9 cellular contexts compared by ENCODE assay signal in genomic region chr16:82580293-82580900, GRCh38. TPM values are rescaled to one million over a fixed set of nuclear protein-coding genes. Genes with fewer than 3 reads are reported as not detected.
DNase-seq lines count a peak whose midpoint lies in the region; ATAC-seq, FAIRE-seq and TF ChIP-seq lines count a peak whose summit lies in the region.
"Had no signal": no experiment of that assay in that cellular context is flagged by ENCODE, and none has a peak within 500 bp of the region (broad histone marks: within the 10 kb centered on the region; RNA-seq: fewer than 3 reads in every experiment).

No MANE protein-coding gene starts in this region.

- no peaks in the 10 kb centered on the region for H3K4me1 ChIP-seq in BE2C

- H3K36me3 ChIP-seq in bronchial epithelial cell (ENCODE audit: control insufficient read depth, insufficient read depth, low read length) (no peaks in the 10 kb centered on the region), BE2C (no peaks in the 10 kb centered on the region)

- H3K36me3 Mint-ChIP-seq in activated CD8-positive, alpha-beta memory T cell treated with anti-CD3 and anti-CD28 coated beads, Interleukin-2, amount 10 ng/mL, durations not matched to agents 7 days and 5 days: no peaks in the 10 kb centered on the region
- H3K36me3 Mint-ChIP-seq: activated naive CD8-positive, alpha-beta T cell treated with anti-CD3 and anti-CD28 coated beads, Interleukin-2, amount 10 ng/mL, durations not matched to agents 7 days and 5 days had no signal

- no peak overlapping the region for H3K4me3 Mint-ChIP-seq in activated CD8-positive, alpha-beta memory T cell treated with anti-CD3 and anti-CD28 coated beads, Interleukin-2, amount 10 ng/mL, durations not matched to agents 7 days and 5 days
- H3K4me3 Mint-ChIP-seq: activated naive CD8-positive, alpha-beta T cell treated with anti-CD3 and anti-CD28 coated beads, Interleukin-2, amount 10 ng/mL, durations not matched to agents 7 days and 5 days had no signal

- ATAC-seq in activated CD8-positive, alpha-beta memory T cell treated with anti-CD3 and anti-CD28 coated beads, Interleukin-2, amount 10 ng/mL, durations not matched to agents 7 days and 5 days: no peak
- ATAC-seq in HG02798 (IDR thresholded peaks at IDR 0.05; ENCODE audit: poor library complexity, unreplicated experiment): no peak

- no peaks in the 10 kb centered on the region for H3K9me3 ChIP-seq in BE2C

- H3K27me3 ChIP-seq in bronchial epithelial cell (ENCODE audit: control insufficient read depth, insufficient read depth, low read length) (peaks cover 2% of the 10 kb centered on the region), BE2C (no peaks in the 10 kb centered on the region)

- peak; percentile 58 for TF ChIP-seq CTCF in bronchial epithelial cell (IDR thresholded peaks at IDR 0.05; ENCODE audit: insufficient read depth, low read length, severe bottlenecking)
- no peak for TF ChIP-seq CTCF in BE2C (IDR thresholded peaks at IDR 0.05; ENCODE audit: low read depth, low read length)

- peak; percentile 36 for DNase-seq in DMS153 (lab: John Stamatoyannopoulos, UW)
- peak; percentile 36 for DNase-seq in NCI-H1092 (lab: John Stamatoyannopoulos, UW)
- DNase-seq in bronchial epithelial cell (ENCODE audit: low read depth): peak; percentile 44
- peak; percentile 43 for DNase-seq in myocyte (ENCODE audit: low read depth)
- no peak for DNase-seq in NCI-H128 (lab: John Stamatoyannopoulos, UW; ENCODE audit: unreplicated experiment)
- DNase-seq in activated CD8-positive, alpha-beta memory T cell treated with anti-CD3 and anti-CD28 coated beads, Interleukin-2, amount 10 ng/mL, durations not matched to agents 7 days and 5 days: no peak
- no peak for DNase-seq in BE2C
- DNase-seq: activated naive CD8-positive, alpha-beta T cell treated with anti-CD3 and anti-CD28 coated beads, Interleukin-2, amount 10 ng/mL, durations not matched to agents 7 days and 5 days had no signal

- no peaks in the 10 kb centered on the region for H3K9me3 Mint-ChIP-seq in activated CD8-positive, alpha-beta memory T cell treated with anti-CD3 and anti-CD28 coated beads, Interleukin-2, amount 10 ng/mL, durations not matched to agents 7 days and 5 days (ENCODE audit: low read depth)
- H3K9me3 Mint-ChIP-seq: activated naive CD8-positive, alpha-beta T cell treated with anti-CD3 and anti-CD28 coated beads, Interleukin-2, amount 10 ng/mL, durations not matched to agents 7 days and 5 days had no signal

- H3K4me3 ChIP-seq in bronchial epithelial cell (ENCODE audit: low read depth, low read length) (no peak overlapping the region), BE2C (ENCODE audit: low read depth, low read length) (no peak overlapping the region)

- CTCF ChIA-PET in activated CD8-positive, alpha-beta memory T cell treated with anti-CD3 and anti-CD28 coated beads, Interleukin-2, amount 10 ng/mL, durations not matched to agents 7 days and 5 days (lab: Charles Lee): no interaction called here

- H3K27ac Mint-ChIP-seq in activated CD8-positive, alpha-beta memory T cell treated with anti-CD3 and anti-CD28 coated beads, Interleukin-2, amount 10 ng/mL, durations not matched to agents 7 days and 5 days: no peak overlapping the region
- H3K27ac Mint-ChIP-seq: activated naive CD8-positive, alpha-beta T cell treated with anti-CD3 and anti-CD28 coated beads, Interleukin-2, amount 10 ng/mL, durations not matched to agents 7 days and 5 days had no signal

- no peaks in the 10 kb centered on the region for H3K4me1 Mint-ChIP-seq in activated CD8-positive, alpha-beta memory T cell treated with anti-CD3 and anti-CD28 coated beads, Interleukin-2, amount 10 ng/mL, durations not matched to agents 7 days and 5 days
- H3K4me1 Mint-ChIP-seq: activated naive CD8-positive, alpha-beta T cell treated with anti-CD3 and anti-CD28 coated beads, Interleukin-2, amount 10 ng/mL, durations not matched to agents 7 days and 5 days had no signal

- FAIRE-seq in bronchial epithelial cell (lab: Jason Lieb, UNC): peak; percentile 87

- H3K27me3 Mint-ChIP-seq in activated CD8-positive, alpha-beta memory T cell treated with anti-CD3 and anti-CD28 coated beads, Interleukin-2, amount 10 ng/mL, durations not matched to agents 7 days and 5 days: no peaks in the 10 kb centered on the region
- H3K27me3 Mint-ChIP-seq: activated naive CD8-positive, alpha-beta T cell treated with anti-CD3 and anti-CD28 coated beads, Interleukin-2, amount 10 ng/mL, durations not matched to agents 7 days and 5 days had no signal

RNA-seq across cellular contexts. Expression of gene CDH13, which starts 46.4 kb away (rescaled TPM):
- total RNA-seq in bronchial epithelial cell: 23.3 and 31.3 TPM in 2 replicates
- total RNA-seq in myocyte: 154 and 160 TPM in 2 replicates
- 169 TPM for polyA plus RNA-seq in myocyte (2012)
- total RNA-seq in activated CD8-positive, alpha-beta memory T cell treated with anti-CD3 and anti-CD28 coated beads, Interleukin-2, amount 10 ng/mL, durations not matched to agents 7 days and 5 days: not detected
- polyA plus RNA-seq in BE2C (2012; ENCODE audit: insufficient read depth, insufficient read length, low read depth): 0.40 TPM
- total RNA-seq: activated naive CD8-positive, alpha-beta T cell treated with anti-CD3 and anti-CD28 coated beads, Interleukin-2, amount 10 ng/mL, durations not matched to agents 7 days and 5 days had no signal

Comparison
In these comparisons a context has a peak if more than half of its experiments do, and no peak if none do; other contexts are left out.
1. DNase-seq: peak in DMS153 (single experiment), NCI-H1092 (single experiment), bronchial epithelial cell (single experiment) and myocyte (single experiment); none in NCI-H128 (single experiment), activated CD8-positive, alpha-beta memory T cell treated with anti-CD3 and anti-CD28 coated beads, Interleukin-2, amount 10 ng/mL, durations not matched to agents 7 days and 5 days (single experiment) and BE2C (single experiment).
2. RNA of gene CDH13, which starts 46.4 kb away (total RNA-seq): 154 to 160 TPM in myocyte and 23.3 to 31.3 TPM in bronchial epithelial cell; not detected in activated CD8-positive, alpha-beta memory T cell treated with anti-CD3 and anti-CD28 coated beads, Interleukin-2, amount 10 ng/mL, durations not matched to agents 7 days and 5 days; every median in the first group is over 10 times any median in the second.